ENCODE assay signal across 15 cellular contexts in the genomic region with DNA sequence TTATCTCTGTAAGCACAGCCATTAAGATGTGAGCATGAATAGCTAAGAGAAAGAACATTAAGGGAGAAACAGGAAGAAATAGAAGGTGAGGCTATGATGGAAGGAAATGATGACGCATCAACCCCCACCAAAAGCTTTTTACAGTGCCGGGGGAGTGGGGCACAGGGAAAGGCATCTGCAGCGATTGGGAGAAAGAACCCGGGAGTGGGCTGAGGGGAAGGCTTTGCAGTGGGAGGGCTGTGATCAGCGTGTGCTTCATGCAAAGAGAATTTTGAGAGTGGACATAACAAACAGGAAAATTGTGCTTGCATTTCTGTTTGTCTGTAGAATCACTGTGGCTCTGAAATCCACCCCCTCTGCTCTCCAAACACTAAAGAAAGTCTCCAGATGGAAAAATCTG.
A peak's percentile ranks its signal among the peaks of the same experiment; 100 is the strongest.
DNase-seq lines count a peak whose midpoint lies in the region; ATAC-seq and TF ChIP-seq lines count a peak whose summit lies in the region.
"Had no signal": no experiment of that assay in that cellular context is flagged by ENCODE, and none has a peak within 500 bp of the region (broad histone marks: within the 10 kb centered on the region; RNA-seq: fewer than 3 reads in every experiment).

No MANE protein-coding gene starts in this region.

- DNase-seq in LHCN-M2 (ENCODE audit: low read depth) (peak; percentile 50), mesothelial cell of epicardium (ENCODE audit: low spot score in 2 of 2, unreplicated experiment in 2 of 2) (no peak), UCSD-AML1 (lab: John Stamatoyannopoulos, UW; ENCODE audit: unreplicated experiment) (no peak)
- no peak for DNase-seq in central memory CD8-positive, alpha-beta T cell (ENCODE audit: low spot score in 2 of 2)
- DNase-seq in activated CD4-positive, alpha-beta T cell treated with anti-CD3 and anti-CD28 coated beads, Interleukin-2, amount 50 U/mL, for 48 hours: no peak
- DNase-seq in stimulated activated CD4-positive, alpha-beta T cell treated with anti-CD3 and anti-CD28 coated beads, Interleukin-12 subunit alpha, Interleukin-12 subunit beta, amount 100 ng/mL, for 4 hours: no peak
- DNase-seq: ACHN, lower lobe of right lung, NCI-H69, T-helper 2 cell, trophoblast cell had no signal

- peaks cover 9% of the 10 kb centered on the region for H3K4me1 Mint-ChIP-seq in central memory CD8-positive, alpha-beta T cell
- peaks cover 38% of the 10 kb centered on the region for H3K4me1 Mint-ChIP-seq in mesothelial cell of epicardium
- H3K4me1 Mint-ChIP-seq: activated T-helper 17 cell treated with anti-CD3 and anti-CD28 coated beads, Interleukin-2, amount 50 U/mL, for 72 hours had no signal

- H3K27ac ChIP-seq in 22Rv1: 0 out of 2 replicates have a peak overlapping the region, but pooled peaks have one; percentile 15
- H3K27ac ChIP-seq: KMS-11, lower lobe of right lung had no signal

- peak overlapping the region; percentile 75 for H3K27ac Mint-ChIP-seq in central memory CD8-positive, alpha-beta T cell (ENCODE audit: low read depth)
- peak overlapping the region; percentile 54 for H3K27ac Mint-ChIP-seq in mesothelial cell of epicardium
- H3K27ac Mint-ChIP-seq: activated T-helper 17 cell treated with anti-CD3 and anti-CD28 coated beads, Interleukin-2, amount 50 U/mL, for 72 hours had no signal

- H3K36me3 Mint-ChIP-seq in central memory CD8-positive, alpha-beta T cell (ENCODE audit: insufficient read depth): no peaks in the 10 kb centered on the region
- no peaks in the 10 kb centered on the region for H3K36me3 Mint-ChIP-seq in mesothelial cell of epicardium

- no peaks in the 10 kb centered on the region for H3K27me3 Mint-ChIP-seq in central memory CD8-positive, alpha-beta T cell
- H3K27me3 Mint-ChIP-seq in mesothelial cell of epicardium (ENCODE audit: low read depth): no peaks in the 10 kb centered on the region

- H3K9me3 Mint-ChIP-seq in central memory CD8-positive, alpha-beta T cell: no peaks in the 10 kb centered on the region
- no peaks in the 10 kb centered on the region for H3K9me3 Mint-ChIP-seq in mesothelial cell of epicardium
- H3K9me3 Mint-ChIP-seq: activated T-helper 17 cell treated with anti-CD3 and anti-CD28 coated beads, Interleukin-2, amount 50 U/mL, for 72 hours had no signal

- H3K4me3 Mint-ChIP-seq in central memory CD8-positive, alpha-beta T cell: peak overlapping the region; percentile 8
- no peak overlapping the region for H3K4me3 Mint-ChIP-seq in mesothelial cell of epicardium
- H3K4me3 Mint-ChIP-seq: activated T-helper 17 cell treated with anti-CD3 and anti-CD28 coated beads, Interleukin-2, amount 50 U/mL, for 72 hours had no signal

- ATAC-seq in central memory CD8-positive, alpha-beta T cell (replicated peaks; ENCODE audit: extremely low read depth, poor library complexity, severe bottlenecking): no peak
- no peak for ATAC-seq in GM21515 (IDR thresholded peaks at IDR 0.05; ENCODE audit: unreplicated experiment)
- ATAC-seq: activated T-helper 17 cell treated with anti-CD3 and anti-CD28 coated beads, Interleukin-2, amount 50 U/mL, for 72 hours; lower lobe of right lung had no signal

- TF ChIP-seq CTCF in 22Rv1 (IDR thresholded peaks at IDR 0.05) (no peak), mesothelial cell of epicardium (IDR thresholded peaks at IDR 0.05; ENCODE audit: unreplicated experiment) (no peak)
